Comparison of ENCODE assay signal across 9 cellular contexts in the genomic region with DNA sequence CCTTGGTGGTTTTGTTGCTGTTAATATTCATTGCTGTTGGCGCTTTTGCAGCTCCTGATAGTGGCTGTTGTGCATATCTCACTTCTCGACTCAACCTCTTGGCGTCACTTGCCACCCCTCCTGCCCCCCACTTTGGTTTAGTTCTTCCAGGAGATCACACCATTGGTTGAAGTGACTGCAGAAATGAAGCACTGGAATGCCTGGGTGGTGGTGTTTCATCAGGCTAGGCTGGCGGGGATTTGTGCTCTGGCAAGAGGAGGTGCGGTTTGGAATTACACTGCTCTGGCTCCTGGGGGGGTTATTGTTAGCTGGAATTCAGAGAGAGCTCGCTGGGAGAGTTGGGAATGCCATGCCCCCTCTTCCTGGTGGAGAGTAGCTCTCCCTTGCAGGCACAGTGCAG. TPM values are rescaled to one million over a fixed set of nuclear protein-coding genes. Genes with fewer than 3 reads are reported as not detected.
DNase-seq lines count a peak whose midpoint lies in the region; ATAC-seq and TF ChIP-seq lines count a peak whose summit lies in the region.
"Had no signal": no experiment of that assay in that cellular context is flagged by ENCODE, and none has a peak within 500 bp of the region (broad histone marks: within the 10 kb centered on the region; RNA-seq: fewer than 3 reads in every experiment).

No MANE protein-coding gene starts in this region.

- no peak for DNase-seq in A673 (ENCODE audit: low spot score)
- peak; percentile 41 for DNase-seq in LHCN-M2 (ENCODE audit: low read depth)
- DNase-seq in dorsolateral prefrontal cortex = peak in 2 of 10 donors; percentile 35 to 42
- peak; percentile 74 for DNase-seq in myocyte (ENCODE audit: low read depth)
- DNase-seq in NCI-H2081 treated with DMSO at 0.1 percent for 48 hours (lab: John Stamatoyannopoulos, UW) = no peak
- no peak for DNase-seq in stimulated activated CD4-positive, alpha-beta T cell treated with anti-CD3 and anti-CD28 coated beads, Interleukin-2, amount 100 ng/mL, for 24 hours
- no peak for DNase-seq in LoVo (ENCODE audit: low spot score)
- DNase-seq: T1000 had no signal

- peaks cover 62% of the 10 kb centered on the region for H3K4me1 ChIP-seq in A673 (ENCODE audit: insufficient read depth, low read length, poor library complexity, severe bottlenecking)

- CTCF ChIA-PET in A673 (lab: Charles Lee) = no interaction called here

- H3K36me3 ChIP-seq in A673 (ENCODE audit: insufficient read depth, low read length, poor library complexity, severe bottlenecking) = peaks cover 3% of the 10 kb centered on the region

- H3K27ac ChIP-seq in A673 (ENCODE audit: low read depth, low read length, poor library complexity, severe bottlenecking) (peak overlapping the region; percentile 54), dorsolateral prefrontal cortex (peak overlapping the region in 58 of 59 donors; percentile 15 to 96 (median 87))

- POLR2A ChIA-PET in A673 (lab: Charles Lee; ENCODE audit: low non-redundant PET) = interaction anchor here (1.1 kb wide), 1 partner anchor 41 kb away, joined by 3 read pairs; no protein-coding TSS in a partner anchor

- no peak for ATAC-seq in GM18867 (IDR thresholded peaks at IDR 0.05; ENCODE audit: unreplicated experiment)

- TF ChIP-seq CTCF in A673 (conservative IDR thresholded peaks at IDR 0.05; ENCODE audit: low read depth, low read length) (no peak), dorsolateral prefrontal cortex (IDR thresholded peaks at IDR 0.05 in 54 of 56, conservative IDR thresholded peaks at IDR 0.05 in 2 of 56; ENCODE audit: low read depth in 1 of 56, partially characterized antibody in 56 of 56) (no peak)

- no TSS peak for BruUV-seq in A673 (replicated peaks; lab: Mats Ljungman, UMichigan)

- no peaks in the 10 kb centered on the region for H3K27me3 ChIP-seq in A673 (replicated peaks; ENCODE audit: insufficient read depth, low read depth, low read length, poor library complexity)
- H3K27me3 ChIP-seq in dorsolateral prefrontal cortex = no peaks in the 10 kb centered on the region

- H3K4me3 ChIP-seq in A673 (ENCODE audit: low read depth, low read length, poor library complexity, severe bottlenecking) (no peak overlapping the region), dorsolateral prefrontal cortex (peak overlapping the region in 20 of 59 donors; percentile 1 to 56 (median 20))

- no peaks in the 10 kb centered on the region for H3K9me3 ChIP-seq in A673 (ENCODE audit: low read depth, low read length, poor library complexity, severe bottlenecking)

- intact Hi-C loops in A673 (cut with micrococcal nuclease; ENCODE audit: unreplicated experiment) = no loop called here
- intact Hi-C loops in dorsolateral prefrontal cortex (cut with DNase I) = no loop called here

RNA-seq across cellular contexts. Expression of gene PRRC2B, which starts 11.5 kb away (rescaled TPM):
- total RNA-seq in A673 (2021) (317 and 318 TPM in 2 replicates), LHCN-M2 (2014; rRNA removed) (58.5 and 63.5 TPM in 2 replicates), dorsolateral prefrontal cortex (100 to 1,000 TPM; 234 to 434 (median 347) TPM), myocyte (83.5 and 84.8 TPM in 2 replicates)
- 66.0 TPM for polyA plus RNA-seq in LHCN-M2 (2012)
- 91.1 TPM for polyA plus RNA-seq in myocyte (2012)

Comparison
In these comparisons a context has a peak if more than half of its experiments do, and no peak if none do; other contexts are left out.
1. DNase-seq: peak in LHCN-M2 (single experiment) and myocyte (single experiment); none in A673 (single experiment), NCI-H2081 treated with DMSO at 0.1 percent for 48 hours (single experiment), stimulated activated CD4-positive, alpha-beta T cell treated with anti-CD3 and anti-CD28 coated beads, Interleukin-2, amount 100 ng/mL, for 24 hours (0 of 2) and LoVo (single experiment).